In genomic region chr4:88027611-88028608, GRCh38 we compare ENCODE assay signal across 8 cellular contexts. TPM values are rescaled to one million over a fixed set of nuclear protein-coding genes. Genes with fewer than 3 reads are reported as not detected.
A peak's percentile ranks its signal among the peaks of the same experiment; 100 is the strongest.
DNase-seq lines count a peak whose midpoint lies in the region; ATAC-seq and FAIRE-seq lines count a peak whose summit lies in the region.

No MANE protein-coding gene starts in this region.

- H3K9me3 Mint-ChIP-seq in CD8-positive, alpha-beta memory T cell, result peaks cover 6 to 10% (median 8%) of the 10 kb centered on the region in 5 donors

- no peak overlapping the region for H3K4me3 ChIP-seq in CD8-positive, alpha-beta memory T cell (ENCODE audit: low read length)

- H3K36me3 Mint-ChIP-seq in CD8-positive, alpha-beta memory T cell, result peaks cover 9 to 15% (median 12%) of the 10 kb centered on the region in 3 donors

- H3K36me3 ChIP-seq in CD8-positive, alpha-beta memory T cell (ENCODE audit: insufficient read depth, low read length), result no peaks in the 10 kb centered on the region

- peak; percentile 85 for DNase-seq in GM04503 (ENCODE audit: low read depth)
- peak; percentile 28 for DNase-seq in RCC 7860 (ENCODE audit: low spot score)
- DNase-seq in epidermal melanocyte (ENCODE audit: insufficient read length, low spot score), result peak; percentile 56
- no peak for DNase-seq in sciatic nerve (ENCODE audit: low spot score)
- no peak for DNase-seq in CD8-positive, alpha-beta memory T cell
- DNase-seq in activated CD8-positive, alpha-beta memory T cell treated with anti-CD3 and anti-CD28 coated beads for 24 hours, result no peak
- DNase-seq in DMS114 treated with DMSO at 0.1 percent for 48 hours (lab: John Stamatoyannopoulos, UW; ENCODE audit: unreplicated experiment), result no peak

- H3K9me3 ChIP-seq in CD8-positive, alpha-beta memory T cell (ENCODE audit: low read length), result no peaks in the 10 kb centered on the region

- no peak overlapping the region for H3K4me3 Mint-ChIP-seq in CD8-positive, alpha-beta memory T cell

- peak overlapping the region in 1 of 8 donors; percentile 58 for H3K27ac Mint-ChIP-seq in CD8-positive, alpha-beta memory T cell

- ATAC-seq in sciatic nerve (peak; percentile 80), GM21390 (IDR thresholded peaks at IDR 0.05; ENCODE audit: unreplicated experiment) (no peak)

- H3K4me1 ChIP-seq in CD8-positive, alpha-beta memory T cell (ENCODE audit: insufficient read depth, low read length), result no peaks in the 10 kb centered on the region

- H3K27ac ChIP-seq in CD8-positive, alpha-beta memory T cell (ENCODE audit: low read depth, low read length), result no peak overlapping the region

- H3K27me3 Mint-ChIP-seq in CD8-positive, alpha-beta memory T cell, result no peaks in the 10 kb centered on the region

- intact Hi-C loops in sciatic nerve (cut with DNase I), result no loop called here

- POLR2A ChIA-PET in CD8-positive, alpha-beta memory T cell (lab: Charles Lee), result no interaction called here

- H3K4me1 Mint-ChIP-seq in CD8-positive, alpha-beta memory T cell, result peaks cover 0 to 1% (median 0%) of the 10 kb centered on the region in 3 donors

- H3K27me3 ChIP-seq in CD8-positive, alpha-beta memory T cell (ENCODE audit: insufficient read depth, low read length, poor library complexity, severe bottlenecking), result no peaks in the 10 kb centered on the region

- FAIRE-seq in RCC 7860 (lab: Jason Lieb, UNC), result peak; percentile 75

- CTCF ChIA-PET in CD8-positive, alpha-beta memory T cell (lab: Charles Lee), result no interaction called here

RNA-seq across cellular contexts. Expression of gene PKD2, which starts 20.5 kb away (rescaled TPM):
- total RNA-seq in sciatic nerve, result 61.3 TPM
- 1 to 10 TPM; 7.1 to 8.3 TPM for total RNA-seq in CD8-positive, alpha-beta memory T cell
- 4.9 TPM for polyA plus RNA-seq in CD8-positive, alpha-beta memory T cell

RNA-seq across cellular contexts. Expression of gene SPP1, which starts 52.4 kb away (rescaled TPM):
- total RNA-seq in sciatic nerve, result 254 TPM
- total RNA-seq in CD8-positive, alpha-beta memory T cell, result 1 to 10 TPM; 4.9 to 7.2 TPM
- polyA plus RNA-seq in CD8-positive, alpha-beta memory T cell, result not detected

Comparison
In these comparisons a context has a peak if more than half of its experiments do, and no peak if none do; other contexts are left out.
1. DNase-seq: peak in GM04503 (single experiment), RCC 7860 (single experiment) and epidermal melanocyte (single experiment); none in sciatic nerve (single experiment), CD8-positive, alpha-beta memory T cell (0 of 5), activated CD8-positive, alpha-beta memory T cell treated with anti-CD3 and anti-CD28 coated beads for 24 hours (single experiment) and DMS114 treated with DMSO at 0.1 percent for 48 hours (single experiment).
2. RNA of gene SPP1, which starts 52.4 kb away (total RNA-seq): 254 TPM in sciatic nerve (single experiment); 4.9 to 7.2 TPM in CD8-positive, alpha-beta memory T cell; every median in the first group is over 10 times any median in the second.